In the genomic region with DNA sequence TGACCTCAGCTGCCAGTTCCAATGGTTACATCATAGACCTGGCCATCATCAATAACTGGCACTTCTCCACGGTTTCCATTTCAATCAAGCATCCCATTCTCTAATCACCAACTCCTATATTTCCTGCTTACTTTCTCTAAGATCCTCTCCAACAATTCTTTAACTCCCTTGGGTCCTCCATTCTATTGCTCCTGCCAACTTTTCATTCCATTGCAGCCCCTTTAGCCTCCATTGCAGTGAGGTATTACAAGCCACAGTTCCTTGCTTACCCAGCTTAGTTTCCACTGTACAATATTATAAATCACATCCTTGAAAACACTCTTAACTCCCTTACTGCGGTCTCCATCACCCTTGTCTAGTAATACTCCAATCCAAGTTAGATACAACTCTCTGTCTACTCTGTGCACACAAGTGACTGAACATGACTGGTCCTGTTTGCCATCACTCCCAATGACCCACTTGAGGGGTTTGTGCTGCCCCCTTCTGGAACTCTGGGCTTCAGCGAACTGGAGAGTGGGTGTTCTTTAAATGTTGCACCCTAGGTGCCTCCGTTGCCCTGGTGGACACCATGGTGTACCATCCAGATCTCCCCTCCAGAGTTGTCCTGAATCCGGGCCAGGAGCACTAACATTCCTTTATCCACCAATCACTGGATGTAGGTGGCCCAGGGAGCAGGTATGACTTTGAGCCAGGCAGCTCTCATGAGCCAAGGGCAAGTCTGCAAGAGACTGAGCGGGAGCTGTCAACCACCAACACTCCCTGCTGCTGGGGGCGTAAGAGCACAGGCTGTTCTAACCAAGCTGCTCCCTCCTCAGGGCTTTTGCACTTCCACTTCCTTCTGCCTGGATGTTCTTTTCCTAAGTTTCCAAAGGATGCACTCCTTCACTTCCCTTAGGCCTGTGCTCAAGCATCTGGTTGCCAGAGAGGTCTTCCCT, we compare ENCODE assay signal across 9 cellular contexts. TPM values are rescaled to one million over a fixed set of nuclear protein-coding genes. Genes with fewer than 3 reads are reported as not detected.
DNase-seq lines count a peak whose midpoint lies in the region; ATAC-seq lines count a peak whose summit lies in the region.
"Had no signal": no experiment of that assay in that cellular context is flagged by ENCODE, and none has a peak within 500 bp of the region (broad histone marks: within the 10 kb centered on the region; RNA-seq: fewer than 3 reads in every experiment).

No MANE protein-coding gene starts in this region.

- peak; percentile 77 for ATAC-seq in central memory CD8-positive, alpha-beta T cell (replicated peaks; ENCODE audit: extremely low read depth, poor library complexity, severe bottlenecking)
- no peak for ATAC-seq in GM21515 (IDR thresholded peaks at IDR 0.05; ENCODE audit: unreplicated experiment)

- H3K4me3 ChIP-seq in mesenchymal stem cell (ENCODE audit: insufficient read depth in 1 of 2, low read depth in 1 of 2, low read length in 2 of 2), result no peak overlapping the region
- H3K4me3 ChIP-seq: SK-N-MC had no signal

- 67% methylated on average over 7 of the region's 7 CpGs for WGBS in mesenchymal stem cell

- H2AFZ ChIP-seq in mesenchymal stem cell (ENCODE audit: low read depth, low read length), result no peak overlapping the region

- peak overlapping the region in 1 of 2 experiments; percentile 23 for H3K18ac ChIP-seq in mesenchymal stem cell (ENCODE audit: low read depth in 1 of 2, low read length in 2 of 2)

- no peak overlapping the region for H4K8ac ChIP-seq in mesenchymal stem cell (ENCODE audit: low read length)

- H3K9ac ChIP-seq in mesenchymal stem cell (ENCODE audit: low read length), result no peak overlapping the region

- H3K27ac Mint-ChIP-seq in central memory CD8-positive, alpha-beta T cell (ENCODE audit: low read depth), result peak overlapping the region; percentile 41

- H3K4me3 Mint-ChIP-seq in central memory CD8-positive, alpha-beta T cell, result no peak overlapping the region

- no peak overlapping the region for H2AK5ac ChIP-seq in mesenchymal stem cell (ENCODE audit: low read length, severe bottlenecking)

- H3K27me3 Mint-ChIP-seq in central memory CD8-positive, alpha-beta T cell, result no peaks in the 10 kb centered on the region

- no peak overlapping the region for H2BK15ac ChIP-seq in mesenchymal stem cell (ENCODE audit: low read depth, poor library complexity, severe bottlenecking)

- no peak overlapping the region for H2BK5ac ChIP-seq in mesenchymal stem cell (ENCODE audit: low read depth, low read length, poor library complexity, severe bottlenecking)

- H3K14ac ChIP-seq in mesenchymal stem cell (ENCODE audit: low read length in 2 of 2), result peak overlapping the region in 1 of 2 experiments; percentile 77

- peaks cover 0 to 3% of the 10 kb centered on the region in 2 experiments for H3K27me3 ChIP-seq in mesenchymal stem cell (ENCODE audit: control insufficient read depth in 1 of 2, insufficient read depth in 1 of 2, low read length in 2 of 2)

- no peaks in the 10 kb centered on the region for H3K79me1 ChIP-seq in mesenchymal stem cell (replicated peaks; ENCODE audit: low read length, poor library complexity, severe bottlenecking)

- no peak overlapping the region for H3K4ac ChIP-seq in mesenchymal stem cell (ENCODE audit: low read depth in 1 of 2, low read length in 2 of 2)

- no peaks in the 10 kb centered on the region for H3K36me3 ChIP-seq in mesenchymal stem cell (ENCODE audit: control insufficient read depth in 1 of 2, insufficient read depth in 2 of 2, low read depth in 1 of 2, low read length in 2 of 2)

- H4K91ac ChIP-seq in mesenchymal stem cell (ENCODE audit: low read length), result no peak overlapping the region

- H3K36me3 Mint-ChIP-seq in central memory CD8-positive, alpha-beta T cell (ENCODE audit: insufficient read depth), result peaks cover 8% of the 10 kb centered on the region

- no peak overlapping the region for H2BK120ac ChIP-seq in mesenchymal stem cell (ENCODE audit: low read depth, low read length)

- H3K9me3 Mint-ChIP-seq in central memory CD8-positive, alpha-beta T cell, result no peaks in the 10 kb centered on the region

- no peaks in the 10 kb centered on the region for H3K9me3 ChIP-seq in mesenchymal stem cell (ENCODE audit: control insufficient read depth, low read length)

- H2BK12ac ChIP-seq in mesenchymal stem cell (ENCODE audit: low read length in 2 of 2), result peak overlapping the region in 1 of 2 experiments; percentile 78

- no peak overlapping the region for H3K4me2 ChIP-seq in mesenchymal stem cell (ENCODE audit: low read length, poor library complexity, severe bottlenecking)

- H3K4me1 ChIP-seq in mesenchymal stem cell (ENCODE audit: control insufficient read depth, insufficient read depth, low read depth, low read length), result peaks cover 2% of the 10 kb centered on the region

- peak; percentile 23 for DNase-seq in DMS53 (lab: John Stamatoyannopoulos, UW)
- no peak for DNase-seq in DMS53 treated with DMSO at 0.1 percent for 48 hours (lab: John Stamatoyannopoulos, UW; ENCODE audit: unreplicated experiment)
- DNase-seq in T-helper 22 cell (ENCODE audit: low read depth), result peak; percentile 34
- DNase-seq in central memory CD8-positive, alpha-beta T cell (ENCODE audit: low spot score in 2 of 2), result peak; percentile 43 to 59
- peak; percentile 28 to 47 (median 40) for DNase-seq in stimulated activated CD4-positive, alpha-beta T cell treated with anti-CD3 and anti-CD28 coated beads, TNF-alpha, amount 100 ng/mL, for 48 hours (ENCODE audit: low read depth in 3 of 3)
- no peak for DNase-seq in mesenchymal stem cell
- no peak for DNase-seq in NCI-H1417 treated with DMSO at 0.1 percent for 48 hours (lab: John Stamatoyannopoulos, UW)

- H3K4me1 Mint-ChIP-seq in central memory CD8-positive, alpha-beta T cell, result peaks cover 27% of the 10 kb centered on the region

- H3K23ac ChIP-seq in mesenchymal stem cell (ENCODE audit: low read length in 2 of 2), result no peak overlapping the region

- H3K27ac ChIP-seq in mesenchymal stem cell (ENCODE audit: low read length, poor library complexity, severe bottlenecking), result no peak overlapping the region
- H3K27ac ChIP-seq: SK-N-MC had no signal

RNA-seq across cellular contexts. Expression of a gene that starts 3.7 kb away (rescaled TPM):
- polyA plus RNA-seq in mesenchymal stem cell (2013, experiment 1 of 2), result not detected
- 0.01 TPM for polyA plus RNA-seq in mesenchymal stem cell (2013, experiment 2 of 2)

RNA-seq across cellular contexts. Expression of a gene that starts 16.9 kb away (rescaled TPM):
- polyA plus RNA-seq in mesenchymal stem cell (2013, experiment 1 of 2), result 36.3 TPM
- polyA plus RNA-seq in mesenchymal stem cell (2013, experiment 2 of 2), result 36.0 TPM

RNA-seq across cellular contexts. Expression of a gene that starts 37.5 kb away (rescaled TPM):
- polyA plus RNA-seq in mesenchymal stem cell (2013, experiment 1 of 2), result 21.6 TPM
- polyA plus RNA-seq in mesenchymal stem cell (2013, experiment 2 of 2), result 25.4 TPM

RNA-seq across cellular contexts. Expression of a gene that starts 48.1 kb away (rescaled TPM):
- polyA plus RNA-seq in mesenchymal stem cell (2013, experiment 1 of 2), result 2.1 TPM
- polyA plus RNA-seq in mesenchymal stem cell (2013, experiment 2 of 2), result 2.1 TPM

Comparison
In these comparisons a context has a peak if more than half of its experiments do, and no peak if none do; other contexts are left out.
1. DNase-seq: peak in DMS53 (single experiment), T-helper 22 cell (single experiment), central memory CD8-positive, alpha-beta T cell (2 of 2) and stimulated activated CD4-positive, alpha-beta T cell treated with anti-CD3 and anti-CD28 coated beads, TNF-alpha, amount 100 ng/mL, for 48 hours (3 of 3); none in DMS53 treated with DMSO at 0.1 percent for 48 hours (single experiment), mesenchymal stem cell (single experiment) and NCI-H1417 treated with DMSO at 0.1 percent for 48 hours (single experiment).